1 cellular context compared by ENCODE assay signal in genomic region chr12:46150735-46151134, GRCh38.
TF ChIP-seq lines count a peak whose summit lies in the region.

No MANE protein-coding gene starts in this region.

TF ChIP-seq in SK-N-SH, 30 proteins besides CTCF, POLR2A, EP300 and RAD21 (continued from another document):
- no peak for TF ChIP-seq USF1 (IDR thresholded peaks at IDR 0.05; ENCODE audit: borderline replicate concordance, low read depth)
- no peak for TF ChIP-seq JUND (IDR thresholded peaks at IDR 0.05)
- no peak for TF ChIP-seq RXRA (IDR thresholded peaks at IDR 0.05; ENCODE audit: borderline replicate concordance, low read depth)
- no peak for TF ChIP-seq ELF1 (IDR thresholded peaks at IDR 0.05)
- no peak for TF ChIP-seq FOXM1 (IDR thresholded peaks at IDR 0.05; ENCODE audit: low read depth)
- TF ChIP-seq MEF2A (IDR thresholded peaks at IDR 0.05; ENCODE audit: borderline replicate concordance, low read depth) = no peak
- TF ChIP-seq TCF12 (IDR thresholded peaks at IDR 0.05) = no peak
- no peak for TF ChIP-seq MAX (IDR thresholded peaks at IDR 0.05; ENCODE audit: low read depth)
- no peak for TF ChIP-seq GABPA (IDR thresholded peaks at IDR 0.05; ENCODE audit: low read depth)
- no peak for TF ChIP-seq FOSL2 (IDR thresholded peaks at IDR 0.05; ENCODE audit: borderline replicate concordance, low read depth)
- no peak for TF ChIP-seq CHD2 (IDR thresholded peaks at IDR 0.05; ENCODE audit: low read length, partially characterized antibody)
- no peak for TF ChIP-seq TAF1 (IDR thresholded peaks at IDR 0.05; ENCODE audit: borderline replicate concordance, low read depth, low read length)
- TF ChIP-seq NRF1 (IDR thresholded peaks at IDR 0.05; ENCODE audit: low read depth, low read length) = no peak
